Comparison of ENCODE assay signal across 24 cellular contexts in the genomic region with DNA sequence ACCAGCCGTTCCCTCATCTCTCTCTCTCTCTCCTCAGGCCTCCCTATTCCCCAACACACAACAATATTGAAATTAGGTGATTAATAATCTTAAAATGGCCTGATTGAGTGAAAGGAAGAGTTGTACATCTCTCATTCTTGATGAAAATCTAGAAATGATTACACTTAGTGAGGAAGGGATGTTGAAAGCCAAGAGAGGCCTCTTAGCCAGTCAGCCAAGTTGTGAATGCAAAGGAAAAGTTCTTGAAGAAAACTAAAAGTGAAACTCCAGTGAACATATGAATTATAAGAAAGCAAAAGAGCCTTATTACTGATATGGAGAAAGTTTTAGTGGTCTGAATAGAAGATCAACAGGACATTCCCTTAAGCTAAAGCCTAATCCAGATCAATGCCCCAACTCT.
"Had no signal": no experiment of that assay in that cellular context is flagged by ENCODE, and none has a peak within 500 bp of the region (broad histone marks: within the 10 kb centered on the region; RNA-seq: fewer than 3 reads in every experiment).

No MANE protein-coding gene starts in this region.

- H3K27ac Mint-ChIP-seq: immature natural killer cell; mesothelial cell of epicardium; naive B cell; natural killer cell; progenitor cell of endocrine pancreas; stimulated activated naive B cell treated with anti-CD40 and anti-IgM and Interleukin-4, amounts not matched to agents 10 μg/mL and 1 μg/mL and 100 μg/mL, for 72 hours had no signal

- DNase-seq: hypothalamus; immature natural killer cell; kidney; left colon; left lung; lower lobe of right lung; mesendoderm; naive B cell; natural killer cell; ovary; right lobe of liver; stimulated activated CD4-positive, alpha-beta T cell treated with anti-CD3 and anti-CD28 coated beads, Interleukin-1b, Interleukin-23, amount 100 ng/mL, for 48 hours; stimulated activated CD4-positive, alpha-beta T cell treated with anti-CD3 and anti-CD28 coated beads, Interleukin-2, amount 100 ng/mL, for 48 hours; stimulated activated CD4-positive, alpha-beta T cell treated with anti-CD3 and anti-CD28 coated beads, Interleukin-4, amount 100 ng/mL, for 4 hours; stimulated activated CD8-positive, alpha-beta memory T cell treated with anti-CD3 and anti-CD28 coated beads, Interleukin-4, amount 100 ng/mL, for 48 hours; stimulated activated naive B cell treated with anti-CD40 and anti-IgM and Interleukin-4, amounts not matched to agents 10 μg/mL and 1 μg/mL and 100 μg/mL, for 72 hours; stimulated activated naive CD8-positive, alpha-beta T cell treated with anti-CD3 and anti-CD28 coated beads, Interleukin-15, Interleukin-2, amounts not matched to agents 100 U/mL and 50 U/mL, for 24 hours; stomach; testis; thyroid gland; transverse colon; upper lobe of left lung had no signal

- H3K27me3 Mint-ChIP-seq: progenitor cell of endocrine pancreas; stimulated activated naive B cell treated with anti-CD40 and anti-IgM and Interleukin-4, amounts not matched to agents 10 μg/mL and 1 μg/mL and 100 μg/mL, for 72 hours had no signal

- H3K36me3 Mint-ChIP-seq: immature natural killer cell; natural killer cell; stimulated activated naive B cell treated with anti-CD40 and anti-IgM and Interleukin-4, amounts not matched to agents 10 μg/mL and 1 μg/mL and 100 μg/mL, for 72 hours had no signal

- H3K4me1 Mint-ChIP-seq: immature natural killer cell; naive B cell; natural killer cell; stimulated activated naive B cell treated with anti-CD40 and anti-IgM and Interleukin-4, amounts not matched to agents 10 μg/mL and 1 μg/mL and 100 μg/mL, for 72 hours had no signal

- ATAC-seq: left colon; left lung; lower lobe of right lung; natural killer cell; right lobe of liver; stimulated activated naive B cell treated with anti-CD40 and anti-IgM and Interleukin-4, amounts not matched to agents 10 μg/mL and 1 μg/mL and 100 μg/mL, for 72 hours; stimulated activated naive CD8-positive, alpha-beta T cell treated with anti-CD3 and anti-CD28 coated beads, Interleukin-15, Interleukin-2, amounts not matched to agents 100 U/mL and 50 U/mL, for 24 hours had no signal

- H3K4me3 Mint-ChIP-seq: immature natural killer cell; mesothelial cell of epicardium; natural killer cell; stimulated activated naive B cell treated with anti-CD40 and anti-IgM and Interleukin-4, amounts not matched to agents 10 μg/mL and 1 μg/mL and 100 μg/mL, for 72 hours had no signal
